ENCODE assay signal across 21 cellular contexts in genomic region chr11:118740892-118741291, GRCh38. TPM values are rescaled to one million over a fixed set of nuclear protein-coding genes. Genes with fewer than 3 reads are reported as not detected.
DNase-seq lines count a peak whose midpoint lies in the region; ATAC-seq and TF ChIP-seq lines count a peak whose summit lies in the region.
"Had no signal": no experiment of that assay in that cellular context is flagged by ENCODE, and none has a peak within 500 bp of the region (broad histone marks: within the 10 kb centered on the region; RNA-seq: fewer than 3 reads in every experiment).

No MANE protein-coding gene starts in this region.

- no peaks in the 10 kb centered on the region for H3K27me3 ChIP-seq in Peyer's patch

- H3K4me3 ChIP-seq in AG10803 (ENCODE audit: low read length) (no peak overlapping the region), HEK293 (ENCODE audit: low read depth, low read length) (no peak overlapping the region), Peyer's patch (no peak overlapping the region)
- H3K4me3 ChIP-seq: GM23338, HAP-1 had no signal

- H3K36me3 ChIP-seq in HEK293 (ENCODE audit: control insufficient read depth in 2 of 2, insufficient read depth in 1 of 2, low read length in 2 of 2) = no peaks in the 10 kb centered on the region
- no peaks in the 10 kb centered on the region for H3K36me3 ChIP-seq in Peyer's patch
- H3K36me3 ChIP-seq: HAP-1 had no signal

- H3K9me3 ChIP-seq in HEK293 (ENCODE audit: control insufficient read depth, insufficient read depth, low read depth, low read length) (no peaks in the 10 kb centered on the region), Peyer's patch (no peaks in the 10 kb centered on the region)
- H3K9me3 ChIP-seq: HAP-1 had no signal

- CTCF ChIA-PET in HEK293 (lab: Yijun Ruan, JAX) = interaction anchor here (0.6 kb wide), 2 partner anchors 8 to 24 kb away, joined by 3 read pairs; no protein-coding TSS in a partner anchor

- no peak for TF ChIP-seq POLR2A in Peyer's patch (IDR thresholded peaks at IDR 0.05)

- POLR2A ChIA-PET in HEK293 (lab: Yijun Ruan, JAX) = no interaction called here

- peak; percentile 19 for DNase-seq in AG10803 (ENCODE audit: low read depth)
- peak; percentile 43 for DNase-seq in SK-MEL-5 (ENCODE audit: low read depth, low spot score)
- peak; percentile 36 for DNase-seq in foreskin melanocyte
- no peak for DNase-seq in amygdala (lab: John Stamatoyannopoulos, UW)
- DNase-seq in Peyer's patch = no peak
- DNase-seq: AML-193, KBM-7, NCI-H1092 treated with DMSO at 0.1 percent for 48 hours, NCI-H1436 treated with DMSO at 0.1 percent for 48 hours, NCI-H2029 treated with DMSO at 0.1 percent for 48 hours, NCI-H226, NCI-H510A treated with DMSO at 0.1 percent for 48 hours, NCI-H748 treated with DMSO at 0.1 percent for 48 hours had no signal

- H3K27ac ChIP-seq in HEK293 (ENCODE audit: extremely low read depth, low read depth, low read length) (no peak overlapping the region), Peyer's patch (no peak overlapping the region)
- H3K27ac ChIP-seq: 22Rv1 had no signal

- no peak for TF ChIP-seq CTCF in AG10803 (conservative IDR thresholded peaks at IDR 0.05; ENCODE audit: low read length)
- no peak for TF ChIP-seq CTCF in HEK293 (tag by site-specific recombination; IDR thresholded peaks at IDR 0.05)
- no peak for TF ChIP-seq CTCF in Peyer's patch (IDR thresholded peaks at IDR 0.05)

- H3K4me1 ChIP-seq in HEK293 (ENCODE audit: control insufficient read depth, insufficient read depth, low read length) (no peaks in the 10 kb centered on the region), Peyer's patch (no peaks in the 10 kb centered on the region)

- no peak for ATAC-seq in HG02623 (IDR thresholded peaks at IDR 0.05; ENCODE audit: unreplicated experiment)
- no peak for ATAC-seq in HG02870 (IDR thresholded peaks at IDR 0.05; ENCODE audit: unreplicated experiment)
- ATAC-seq: GM23338, HepG2, Panc1 had no signal

- in situ Hi-C loops in SK-MEL-5 (cut with HindIII; ENCODE audit: low pct_unique_long_range_greater_than_20kb, low sequenced_read_pairs) = no loop called here

TF ChIP-seq in HEK293, 187 proteins besides CTCF, POLR2A, EP300 and RAD21:
- TF ChIP-seq ZNF391 (tag by site-specific recombination; IDR thresholded peaks at IDR 0.05; ENCODE audit: borderline replicate concordance, low read depth) (no peak), ZNF211 (tag by site-specific recombination; IDR thresholded peaks at IDR 0.05; ENCODE audit: low read depth) (no peak), TCF7L2 (IDR thresholded peaks at IDR 0.05; ENCODE audit: borderline replicate concordance, low read depth, low read length) (no peak), ZNF202 (tag by site-specific recombination; IDR thresholded peaks at IDR 0.05; ENCODE audit: borderline replicate concordance) (no peak), GFI1B (tag by site-specific recombination; IDR thresholded peaks at IDR 0.05) (no peak), MEIS1 (CRISPR knock-in tag; IDR thresholded peaks at IDR 0.05; ENCODE audit: borderline replicate concordance) (peak; percentile 46; the same call in 1 of the 2 replicates), SP2 (tag by site-specific recombination; IDR thresholded peaks at IDR 0.05) (no peak), ZNF513 (tag by site-specific recombination; IDR thresholded peaks at IDR 0.05) (no peak)

RNA-seq across cellular contexts. Expression of gene DDX6, which starts 50.1 kb away (rescaled TPM):
- total RNA-seq in SK-MEL-5 (2014; rRNA removed; shearing (Covaris generic)) = 56.5 and 59.2 TPM in 2 replicates
- polyA plus RNA-seq in SK-MEL-5 (2015; cell fraction: cytosol; rRNA removed) = 23.7 and 37.8 TPM in 2 replicates
- 12.7 and 16.6 TPM in 2 replicates for polyA plus RNA-seq in SK-MEL-5 (2015; cell fraction: nucleus; rRNA removed)
- total RNA-seq in Peyer's patch = 10 to 100 TPM; 65.0 to 95.7 (median 93.0) TPM

Comparison
In these comparisons a context has a peak if more than half of its experiments do, and no peak if none do; other contexts are left out.
1. DNase-seq: peak in AG10803 (single experiment), SK-MEL-5 (single experiment) and foreskin melanocyte (single experiment); none in amygdala (0 of 56) and Peyer's patch (0 of 3).